In the genomic region with DNA sequence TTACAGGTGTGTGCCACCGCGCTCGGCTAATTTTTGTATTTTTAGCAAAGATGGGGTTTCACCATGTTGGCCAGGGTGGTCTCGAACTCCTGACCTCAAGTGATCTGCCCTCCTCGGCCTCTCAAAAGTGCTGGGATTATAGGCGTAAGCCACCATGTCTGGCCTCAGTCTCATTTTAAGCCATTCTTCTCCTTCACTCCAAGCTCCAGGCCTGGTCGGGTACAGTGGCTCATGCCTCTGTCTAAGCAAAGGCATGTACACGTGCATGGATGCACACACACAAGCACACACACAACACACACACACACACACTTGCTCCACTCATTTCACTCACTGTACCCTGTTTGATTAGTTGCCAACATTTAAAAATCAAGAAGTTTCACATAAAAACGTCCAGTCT, we compare ENCODE assay signal across 18 cellular contexts. TPM values are rescaled to one million over a fixed set of nuclear protein-coding genes. Genes with fewer than 3 reads are reported as not detected.
DNase-seq lines count a peak whose midpoint lies in the region; ATAC-seq and TF ChIP-seq lines count a peak whose summit lies in the region.
"Had no signal": no experiment of that assay in that cellular context is flagged by ENCODE, and none has a peak within 500 bp of the region (broad histone marks: within the 10 kb centered on the region; RNA-seq: fewer than 3 reads in every experiment).

No MANE protein-coding gene starts in this region.

- H3K4me2 ChIP-seq in IMR-90 (ENCODE audit: low read depth, low read length), result no peak overlapping the region

- H3K27ac Mint-ChIP-seq in T-helper 17 cell, result peak overlapping the region; percentile 6
- no peak overlapping the region for H3K27ac Mint-ChIP-seq in T-helper 2 cell treated with Interferon-gamma antibody and Interleukin-4, amounts not matched to agents 5 μg/mL and 100 μg/mL, for 36 hours
- H3K27ac Mint-ChIP-seq in CD8-positive, alpha-beta T cell, result no peak overlapping the region
- H3K27ac Mint-ChIP-seq in activated naive CD8-positive, alpha-beta T cell treated with anti-CD3 and anti-CD28 coated beads, Interleukin-2, amount 50 U/mL, for 24 hours, result no peak overlapping the region
- H3K27ac Mint-ChIP-seq: CD4-positive, alpha-beta memory T cell had no signal

- peak overlapping the region; percentile 76 for H3K4ac ChIP-seq in IMR-90 (ENCODE audit: low read depth, low read length)

- H4K20me1 ChIP-seq in IMR-90 (ENCODE audit: insufficient read depth, low read length), result no peaks in the 10 kb centered on the region

- no peak overlapping the region for H3K9ac ChIP-seq in IMR-90 (ENCODE audit: low read depth, low read length)

- no peak overlapping the region for H2AFZ ChIP-seq in IMR-90 (replicated peaks; ENCODE audit: low read length, poor library complexity)

- intact Hi-C loops in IMR-90 (cut with micrococcal nuclease), result no loop called here
- intact Hi-C loops in testis (cut with DNase I; ENCODE audit: low total_unique reads), result no loop called here
- intact Hi-C loops in CD8-positive, alpha-beta T cell (cut with DNase I, micrococcal nuclease), result no loop called here

- H3K14ac ChIP-seq in IMR-90 (replicated peaks; ENCODE audit: low read depth, low read length), result no peak overlapping the region

- CTCF ChIA-PET in IMR-90 (lab: Yijun Ruan, JAX), result interaction anchor here (0.6 to 2.9 kb wide), 2 partner anchors 10 to 30 kb away, joined by 3 to 11 read pairs; no protein-coding TSS in a partner anchor
- CTCF ChIA-PET in CD8-positive, alpha-beta T cell (lab: Charles Lee), result interaction anchor here (0.7 kb wide), 1 partner anchor 943 kb away, joined by 5 read pairs; no protein-coding TSS in a partner anchor

- BruUV-seq in IMR-90 (replicated peaks; lab: Mats Ljungman, UMichigan), result no TSS peak

- TF ChIP-seq RAD21 in IMR-90 (IDR thresholded peaks at IDR 0.05; ENCODE audit: low read length), result no peak

- 100% methylated on average over 2 of the region's 9 CpGs; no CpG with 5 or more reads in 1 of the 2 experiments for WGBS in IMR-90 (ENCODE audit: extremely low coverage in 2 of 2, insufficient read length in 1 of 2), 2 experiments
- 79 to 86% methylated on average over 9 of the region's 9 CpGs for WGBS in testis, 2 donors

- ATAC-seq in IMR-90 (ENCODE audit: low read depth), result no peak
- ATAC-seq in T-helper 17 cell, result no peak
- ATAC-seq in CD8-positive, alpha-beta T cell, result no peak
- ATAC-seq in activated naive CD8-positive, alpha-beta T cell treated with anti-CD3 and anti-CD28 coated beads, Interleukin-2, amount 50 U/mL, for 24 hours, result no peak
- ATAC-seq: PC-3 had no signal

- H3K27ac ChIP-seq in IMR-90 (ENCODE audit: insufficient read depth, low read length) (no peak overlapping the region), testis (peak overlapping the region; percentile 67 to 87)
- H3K27ac ChIP-seq in CD8-positive, alpha-beta T cell (ENCODE audit: low read depth, low read length), result no peak overlapping the region

- H4K5ac ChIP-seq in IMR-90 (ENCODE audit: low read depth, low read length), result no peak overlapping the region

- H3K9me1 ChIP-seq in IMR-90 (ENCODE audit: insufficient read depth, low read length), result peaks cover 18% of the 10 kb centered on the region

- no peak for TF ChIP-seq POLR2A in IMR-90 (IDR thresholded peaks at IDR 0.05; ENCODE audit: low read depth, low read length)
- no peak for TF ChIP-seq POLR2A in testis (IDR thresholded peaks at IDR 0.05)

- no peaks in the 10 kb centered on the region for H3K36me3 ChIP-seq in IMR-90 (ENCODE audit: control insufficient read depth, insufficient read depth, low read length)
- no peaks in the 10 kb centered on the region for H3K36me3 ChIP-seq in testis (ENCODE audit: low read depth, missing control alignments)
- H3K36me3 ChIP-seq in CD8-positive, alpha-beta T cell (ENCODE audit: insufficient read depth, low read length), result no peaks in the 10 kb centered on the region
- H3K36me3 ChIP-seq: BE2C, MG63 had no signal

- H2BK5ac ChIP-seq in IMR-90 (ENCODE audit: low read depth, low read length, poor library complexity, severe bottlenecking), result no peak overlapping the region

- H3K56ac ChIP-seq in IMR-90 (ENCODE audit: extremely low read depth, insufficient read depth, low read length), result no peak overlapping the region

- no peak overlapping the region for H3K23ac ChIP-seq in IMR-90 (ENCODE audit: low read depth, low read length)

- no peaks in the 10 kb centered on the region for H3K27me3 ChIP-seq in IMR-90 (ENCODE audit: control insufficient read depth, insufficient read depth, low read length)
- no peaks in the 10 kb centered on the region for H3K27me3 ChIP-seq in testis
- H3K27me3 ChIP-seq in CD8-positive, alpha-beta T cell (ENCODE audit: insufficient read depth, low read length), result no peaks in the 10 kb centered on the region
- H3K27me3 ChIP-seq: BE2C, MG63 had no signal

- H3K9me3 ChIP-seq in IMR-90 (ENCODE audit: control insufficient read depth, insufficient read depth, low read length), result no peaks in the 10 kb centered on the region
- no peaks in the 10 kb centered on the region for H3K9me3 ChIP-seq in T-helper 17 cell (ENCODE audit: control insufficient read depth, low read length, poor library complexity, severe bottlenecking)
- no peaks in the 10 kb centered on the region for H3K9me3 ChIP-seq in testis
- no peaks in the 10 kb centered on the region for H3K9me3 ChIP-seq in CD8-positive, alpha-beta T cell (ENCODE audit: low read length)
- H3K9me3 ChIP-seq: BE2C, MG63 had no signal

- H3K36me3 Mint-ChIP-seq in T-helper 17 cell (ENCODE audit: low read depth), result no peaks in the 10 kb centered on the region
- no peaks in the 10 kb centered on the region for H3K36me3 Mint-ChIP-seq in T-helper 2 cell treated with Interferon-gamma antibody and Interleukin-4, amounts not matched to agents 5 μg/mL and 100 μg/mL, for 36 hours (ENCODE audit: low read depth)
- H3K36me3 Mint-ChIP-seq in CD8-positive, alpha-beta T cell, result no peaks in the 10 kb centered on the region
- H3K36me3 Mint-ChIP-seq in activated naive CD8-positive, alpha-beta T cell treated with anti-CD3 and anti-CD28 coated beads, Interleukin-2, amount 50 U/mL, for 24 hours (ENCODE audit: low read depth), result no peaks in the 10 kb centered on the region
- H3K36me3 Mint-ChIP-seq: CD4-positive, alpha-beta memory T cell had no signal

- POLR2A ChIA-PET in IMR-90 (lab: Charles Lee; ENCODE audit: unreplicated experiment), result no interaction called here
- POLR2A ChIA-PET in CD8-positive, alpha-beta T cell (lab: Charles Lee), result no interaction called here

- H3K4me3 ChIP-seq in IMR-90 (ENCODE audit: insufficient read depth, low read depth, low read length), result no peak overlapping the region
- H3K4me3 ChIP-seq in testis, result no peak overlapping the region
- no peak overlapping the region for H3K4me3 ChIP-seq in CD8-positive, alpha-beta T cell (ENCODE audit: low read depth, low read length)
- H3K4me3 ChIP-seq: MG63, SK-N-MC had no signal

- no peaks in the 10 kb centered on the region for H3K79me1 ChIP-seq in IMR-90 (ENCODE audit: low read depth in 1 of 2, low read length in 2 of 2)

- H3K18ac ChIP-seq in IMR-90 (ENCODE audit: low read depth, low read length), result no peak overlapping the region

- peaks cover 5% of the 10 kb centered on the region for H3K27me3 Mint-ChIP-seq in T-helper 17 cell
- H3K27me3 Mint-ChIP-seq in T-helper 2 cell treated with Interferon-gamma antibody and Interleukin-4, amounts not matched to agents 5 μg/mL and 100 μg/mL, for 36 hours (ENCODE audit: low read depth), result no peaks in the 10 kb centered on the region
- H3K27me3 Mint-ChIP-seq in CD8-positive, alpha-beta T cell (ENCODE audit: low read depth), result no peaks in the 10 kb centered on the region
- H3K27me3 Mint-ChIP-seq in activated naive CD8-positive, alpha-beta T cell treated with anti-CD3 and anti-CD28 coated beads, Interleukin-2, amount 50 U/mL, for 24 hours, result no peaks in the 10 kb centered on the region
- H3K27me3 Mint-ChIP-seq: CD4-positive, alpha-beta memory T cell had no signal

- H3K4me1 Mint-ChIP-seq in T-helper 17 cell, result no peaks in the 10 kb centered on the region
- no peaks in the 10 kb centered on the region for H3K4me1 Mint-ChIP-seq in T-helper 2 cell treated with Interferon-gamma antibody and Interleukin-4, amounts not matched to agents 5 μg/mL and 100 μg/mL, for 36 hours (ENCODE audit: low read depth)
- H3K4me1 Mint-ChIP-seq in CD8-positive, alpha-beta T cell (ENCODE audit: low read depth), result no peaks in the 10 kb centered on the region
- peaks cover 12% of the 10 kb centered on the region for H3K4me1 Mint-ChIP-seq in activated naive CD8-positive, alpha-beta T cell treated with anti-CD3 and anti-CD28 coated beads, Interleukin-2, amount 50 U/mL, for 24 hours
- H3K4me1 Mint-ChIP-seq: CD4-positive, alpha-beta memory T cell had no signal

- H3K4me3 Mint-ChIP-seq in T-helper 17 cell, result no peak overlapping the region
- no peak overlapping the region for H3K4me3 Mint-ChIP-seq in T-helper 2 cell treated with Interferon-gamma antibody and Interleukin-4, amounts not matched to agents 5 μg/mL and 100 μg/mL, for 36 hours
- H3K4me3 Mint-ChIP-seq in CD8-positive, alpha-beta T cell, result no peak overlapping the region
- H3K4me3 Mint-ChIP-seq in activated naive CD8-positive, alpha-beta T cell treated with anti-CD3 and anti-CD28 coated beads, Interleukin-2, amount 50 U/mL, for 24 hours, result no peak overlapping the region
- H3K4me3 Mint-ChIP-seq: CD4-positive, alpha-beta memory T cell had no signal

- H2BK120ac ChIP-seq in IMR-90 (ENCODE audit: low read depth, low read length), result peak overlapping the region; percentile 82; the same call in 1 of the 2 replicates

- peaks cover 13% of the 10 kb centered on the region for H3K4me1 ChIP-seq in IMR-90 (ENCODE audit: control insufficient read depth, insufficient read depth, low read length)
- peaks cover 46% of the 10 kb centered on the region for H3K4me1 ChIP-seq in testis
- no peaks in the 10 kb centered on the region for H3K4me1 ChIP-seq in CD8-positive, alpha-beta T cell (ENCODE audit: insufficient read depth, low read length)

- peak overlapping the region; percentile 74; the same call in 1 of the 3 replicates for H2BK15ac ChIP-seq in IMR-90 (ENCODE audit: low read depth, low read length)

- H4K8ac ChIP-seq in IMR-90 (ENCODE audit: low read depth in 2 of 2, low read length in 2 of 2), result peak overlapping the region in 1 of 2 experiments; percentile 14; a peak in 1 of 4 replicates

- in situ Hi-C loops in IMR-90 (cut with MboI; ENCODE audit: low sequenced_read_pairs), result no loop called here

- H2AK5ac ChIP-seq in IMR-90 (ENCODE audit: low read depth, low read length), result peak overlapping the region; percentile 94; the same call in 1 of the 2 replicates

- dilution Hi-C loops in IMR-90 (cut with HindIII; ENCODE audit: low sequenced_read_pairs, unreplicated experiment), result no loop called here

- TF ChIP-seq CTCF in IMR-90 (conservative IDR thresholded peaks at IDR 0.05; ENCODE audit: low read depth, low read length), result no peak
- TF ChIP-seq CTCF in testis (IDR thresholded peaks at IDR 0.05), result no peak
- TF ChIP-seq CTCF in CD8-positive, alpha-beta T cell (IDR thresholded peaks at IDR 0.05), result no peak

- H2AK9ac ChIP-seq in IMR-90 (replicated peaks; ENCODE audit: low read depth, low read length, poor library complexity), result no peak overlapping the region

- H3K9me3 Mint-ChIP-seq in T-helper 2 cell treated with Interferon-gamma antibody and Interleukin-4, amounts not matched to agents 5 μg/mL and 100 μg/mL, for 36 hours, result no peaks in the 10 kb centered on the region
- no peaks in the 10 kb centered on the region for H3K9me3 Mint-ChIP-seq in CD8-positive, alpha-beta T cell
- H3K9me3 Mint-ChIP-seq in activated naive CD8-positive, alpha-beta T cell treated with anti-CD3 and anti-CD28 coated beads, Interleukin-2, amount 50 U/mL, for 24 hours, result no peaks in the 10 kb centered on the region
- H3K9me3 Mint-ChIP-seq: CD4-positive, alpha-beta memory T cell had no signal

- DNase-seq in IMR-90 (no peak), T-helper 17 cell (no peak), mesenteric fat pad (ENCODE audit: low spot score) (peak; percentile 49), testis (no peak), HuH-7.5 (ENCODE audit: low spot score) (no peak)
- DNase-seq in T-helper 2 cell treated with Interferon-gamma antibody and Interleukin-4, amounts not matched to agents 5 μg/mL and 100 μg/mL, for 36 hours (ENCODE audit: low spot score), result no peak
- DNase-seq in CD8-positive, alpha-beta T cell, result no peak
- no peak for DNase-seq in activated naive CD8-positive, alpha-beta T cell treated with anti-CD3 and anti-CD28 coated beads, Interleukin-2, amount 50 U/mL, for 24 hours
- DNase-seq: BE2C; CD4-positive, alpha-beta memory T cell; DMS79 treated with DMSO at 0.1 percent for 48 hours; HCEC 1CT; MG63; NCI-H1092; NCI-H2081 treated with DMSO at 0.1 percent for 48 hours; NCI-H510A treated with DMSO at 0.1 percent for 48 hours; PC-3 had no signal

- H4K91ac ChIP-seq in IMR-90 (ENCODE audit: insufficient read depth, low read depth, low read length), result no peak overlapping the region

- peak overlapping the region; percentile 88; the same call in 1 of the 2 replicates for H2BK20ac ChIP-seq in IMR-90 (ENCODE audit: low read depth, low read length)

RNA-seq across cellular contexts. Expression of gene PARD6B, which starts 7.7 kb away (rescaled TPM):
- total RNA-seq in IMR-90 (2012; rRNA removed), result 0.90 and 1.4 TPM in 2 replicates
- polyA plus RNA-seq in IMR-90 (2012; rRNA removed), result 0.14 and 0.17 TPM in 2 replicates
- 0.05 and 0.08 TPM in 2 replicates for polyA plus RNA-seq in IMR-90 (2012; cell fraction: cytosol; rRNA removed)
- polyA plus RNA-seq in IMR-90 (2012; cell fraction: nucleus; rRNA removed; ENCODE audit: low replicate concordance), result 0.07 and 0.25 TPM in 2 replicates
- total RNA-seq in T-helper 17 cell, result 1 to 10 TPM; 4.0 to 6.8 TPM
- 2.0 TPM for total RNA-seq in mesenteric fat pad
- 10 to 100 TPM; 15.4 to 17.0 TPM for total RNA-seq in testis
- 3.8 TPM for polyA plus RNA-seq in testis (ENCODE audit: insufficient read depth, low read depth, low replicate concordance)
- total RNA-seq in CD8-positive, alpha-beta T cell, result 1 to 10 TPM; 5.6 to 6.3 TPM

RNA-seq across cellular contexts. Expression of gene RIPOR3, which starts 32.3 kb away (rescaled TPM):
- total RNA-seq in IMR-90 (2012; rRNA removed) (0.28 and 0.54 TPM in 2 replicates), T-helper 17 cell (1 to 10 TPM in 1 of 2 donors, not detected in 1; 2.1 TPM), mesenteric fat pad (19.7 TPM), testis (10 to 100 TPM; 22.1 to 26.9 TPM)
- polyA plus RNA-seq in IMR-90 (2012; rRNA removed) (1.7 TPM in 2 replicates), testis (ENCODE audit: insufficient read depth, low read depth, low replicate concordance) (11.3 TPM)
- 0.28 and 0.71 TPM in 2 replicates for polyA plus RNA-seq in IMR-90 (2012; cell fraction: cytosol; rRNA removed)
- 11.7 and 15.4 TPM in 2 replicates for polyA plus RNA-seq in IMR-90 (2012; cell fraction: nucleus; rRNA removed; ENCODE audit: low replicate concordance)
- not detected for total RNA-seq in CD8-positive, alpha-beta T cell
- total RNA-seq: CD4-positive, alpha-beta memory T cell had no signal

Comparison
In these comparisons a context has a peak if more than half of its experiments do, and no peak if none do; other contexts are left out.
1. H3K27ac ChIP-seq: peak in testis (2 of 2); none in IMR-90 (single experiment) and CD8-positive, alpha-beta T cell (single experiment).